Comparison of ENCODE assay signal across 8 cellular contexts in genomic region chr1:155000725-155001437, GRCh38. TPM values are rescaled to one million over a fixed set of nuclear protein-coding genes. Genes with fewer than 3 reads are reported as not detected.
DNase-seq lines count a peak whose midpoint lies in the region; ATAC-seq and TF ChIP-seq lines count a peak whose summit lies in the region.

No MANE protein-coding gene starts in this region.

- peak; percentile 31 for ATAC-seq in HG03378 (IDR thresholded peaks at IDR 0.05; ENCODE audit: unreplicated experiment)

- peaks cover 50% of the 10 kb centered on the region for H3K4me1 Mint-ChIP-seq in activated CD4-positive, alpha-beta T cell treated with anti-CD3 and anti-CD28 coated beads, Interleukin-2, amount 10 ng/mL, durations not matched to agents 24 days and 14 days

- peak; percentile 74 for DNase-seq in AG08395 (ENCODE audit: low spot score)
- peak; percentile 95 for DNase-seq in NCI-H510A treated with DMSO at 0.1 percent for 48 hours (lab: John Stamatoyannopoulos, UW)
- peak; percentile 96 for DNase-seq in activated CD4-positive, alpha-beta T cell treated with anti-CD3 and anti-CD28 coated beads, Interleukin-2, amount 10 ng/mL, durations not matched to agents 24 days and 14 days
- peak; percentile 54 to 58 for DNase-seq in stimulated activated CD4-positive, alpha-beta T cell treated with anti-CD3 and anti-CD28 coated beads, Interleukin-1b, Interleukin-23, amount 100 ng/mL, for 1 hour (ENCODE audit: low read depth in 2 of 2)

- intact Hi-C loops in activated CD4-positive, alpha-beta T cell treated with anti-CD3 and anti-CD28 coated beads, Interleukin-2, amount 10 ng/mL, durations not matched to agents 24 days and 14 days (cut with micrococcal nuclease): loop anchor here (1.0 to 5.0 kb wide), 7 partner anchors 7 to 442 kb away; partner anchors contain the start of genes EFNA4, PBXIP1, SLC50A1 and UBE2Q1

- H3K36me3 Mint-ChIP-seq in activated CD4-positive, alpha-beta T cell treated with anti-CD3 and anti-CD28 coated beads, Interleukin-2, amount 10 ng/mL, durations not matched to agents 24 days and 14 days (ENCODE audit: low read depth): peaks cover 15% of the 10 kb centered on the region

- peak overlapping the region; percentile 93 for H3K27ac Mint-ChIP-seq in activated CD4-positive, alpha-beta T cell treated with anti-CD3 and anti-CD28 coated beads, Interleukin-2, amount 10 ng/mL, durations not matched to agents 24 days and 14 days

- H3K27me3 Mint-ChIP-seq in activated CD4-positive, alpha-beta T cell treated with anti-CD3 and anti-CD28 coated beads, Interleukin-2, amount 10 ng/mL, durations not matched to agents 24 days and 14 days: no peaks in the 10 kb centered on the region

- peak overlapping the region; percentile 99 for H3K4me3 Mint-ChIP-seq in activated CD4-positive, alpha-beta T cell treated with anti-CD3 and anti-CD28 coated beads, Interleukin-2, amount 10 ng/mL, durations not matched to agents 24 days and 14 days

- H3K27me3 ChIP-seq in layer of hippocampus (ENCODE audit: control insufficient read depth, insufficient read depth, low read length): no peaks in the 10 kb centered on the region

- H3K9me3 Mint-ChIP-seq in activated CD4-positive, alpha-beta T cell treated with anti-CD3 and anti-CD28 coated beads, Interleukin-2, amount 10 ng/mL, durations not matched to agents 24 days and 14 days: no peaks in the 10 kb centered on the region

- peak; percentile 66 for TF ChIP-seq POLR2A in GM18951 (IDR thresholded peaks at IDR 0.05; ENCODE audit: extremely low read depth, insufficient read depth, insufficient read length)

- H3K27ac ChIP-seq in cingulate gyrus (ENCODE audit: low read depth, low read length): peak overlapping the region; percentile 97
- H3K27ac ChIP-seq in layer of hippocampus (ENCODE audit: low read depth, low read length): peak overlapping the region; percentile 98

- in situ Hi-C loops in GM18951 (cut with MboI; ENCODE audit: low sequenced_read_pairs, unreplicated experiment): no loop called here

RNA-seq across cellular contexts. Expression of gene ZBTB7B, which starts 1.7 kb away (rescaled TPM):
- 145 and 150 TPM in 2 replicates for total RNA-seq in activated CD4-positive, alpha-beta T cell treated with anti-CD3 and anti-CD28 coated beads, Interleukin-2, amount 10 ng/mL, durations not matched to agents 24 days and 14 days

RNA-seq across cellular contexts. Expression of gene LENEP, which starts 7.5 kb away (rescaled TPM):
- total RNA-seq in activated CD4-positive, alpha-beta T cell treated with anti-CD3 and anti-CD28 coated beads, Interleukin-2, amount 10 ng/mL, durations not matched to agents 24 days and 14 days: 0.79 and 1.4 TPM in 2 replicates

RNA-seq across cellular contexts. Expression of gene FLAD1, which starts 17.7 kb away (rescaled TPM):
- total RNA-seq in activated CD4-positive, alpha-beta T cell treated with anti-CD3 and anti-CD28 coated beads, Interleukin-2, amount 10 ng/mL, durations not matched to agents 24 days and 14 days: 69.9 and 71.8 TPM in 2 replicates

RNA-seq across cellular contexts. Expression of gene CKS1B, which starts 26.4 kb away (rescaled TPM):
- 179 and 181 TPM in 2 replicates for total RNA-seq in activated CD4-positive, alpha-beta T cell treated with anti-CD3 and anti-CD28 coated beads, Interleukin-2, amount 10 ng/mL, durations not matched to agents 24 days and 14 days

RNA-seq across cellular contexts. Expression of gene SHC1, which starts 30.3 kb away (rescaled TPM):
- total RNA-seq in activated CD4-positive, alpha-beta T cell treated with anti-CD3 and anti-CD28 coated beads, Interleukin-2, amount 10 ng/mL, durations not matched to agents 24 days and 14 days: 50.4 and 60.5 TPM in 2 replicates

Comparison
In these comparisons a context has a peak if more than half of its experiments do, and no peak if none do; other contexts are left out.
1. Peak in every context shown above with its lines: DNase-seq, ATAC-seq and H3K27ac ChIP-seq.